Comparison of ENCODE assay signal across 1 cellular context in genomic region chr17:63774141-63774981, GRCh38.
TF ChIP-seq lines count a peak whose summit lies in the region.

A gene with protein sequence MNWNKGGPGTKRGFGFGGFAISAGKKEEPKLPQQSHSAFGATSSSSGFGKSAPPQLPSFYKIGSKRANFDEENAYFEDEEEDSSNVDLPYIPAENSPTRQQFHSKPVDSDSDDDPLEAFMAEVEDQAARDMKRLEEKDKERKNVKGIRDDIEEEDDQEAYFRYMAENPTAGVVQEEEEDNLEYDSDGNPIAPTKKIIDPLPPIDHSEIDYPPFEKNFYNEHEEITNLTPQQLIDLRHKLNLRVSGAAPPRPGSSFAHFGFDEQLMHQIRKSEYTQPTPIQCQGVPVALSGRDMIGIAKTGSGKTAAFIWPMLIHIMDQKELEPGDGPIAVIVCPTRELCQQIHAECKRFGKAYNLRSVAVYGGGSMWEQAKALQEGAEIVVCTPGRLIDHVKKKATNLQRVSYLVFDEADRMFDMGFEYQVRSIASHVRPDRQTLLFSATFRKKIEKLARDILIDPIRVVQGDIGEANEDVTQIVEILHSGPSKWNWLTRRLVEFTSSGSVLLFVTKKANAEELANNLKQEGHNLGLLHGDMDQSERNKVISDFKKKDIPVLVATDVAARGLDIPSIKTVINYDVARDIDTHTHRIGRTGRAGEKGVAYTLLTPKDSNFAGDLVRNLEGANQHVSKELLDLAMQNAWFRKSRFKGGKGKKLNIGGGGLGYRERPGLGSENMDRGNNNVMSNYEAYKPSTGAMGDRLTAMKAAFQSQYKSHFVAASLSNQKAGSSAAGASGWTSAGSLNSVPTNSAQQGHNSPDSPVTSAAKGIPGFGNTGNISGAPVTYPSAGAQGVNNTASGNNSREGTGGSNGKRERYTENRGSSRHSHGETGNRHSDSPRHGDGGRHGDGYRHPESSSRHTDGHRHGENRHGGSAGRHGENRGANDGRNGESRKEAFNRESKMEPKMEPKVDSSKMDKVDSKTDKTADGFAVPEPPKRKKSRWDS (plus strand): TSS chr17:63774170. CDS start chr17:63787050, 12,880 bp downstream.

TF ChIP-seq in HepG2, 621 proteins besides CTCF, POLR2A, EP300 and RAD21 (continued from another document and continues in another):
- TF ChIP-seq, protein P1, sequence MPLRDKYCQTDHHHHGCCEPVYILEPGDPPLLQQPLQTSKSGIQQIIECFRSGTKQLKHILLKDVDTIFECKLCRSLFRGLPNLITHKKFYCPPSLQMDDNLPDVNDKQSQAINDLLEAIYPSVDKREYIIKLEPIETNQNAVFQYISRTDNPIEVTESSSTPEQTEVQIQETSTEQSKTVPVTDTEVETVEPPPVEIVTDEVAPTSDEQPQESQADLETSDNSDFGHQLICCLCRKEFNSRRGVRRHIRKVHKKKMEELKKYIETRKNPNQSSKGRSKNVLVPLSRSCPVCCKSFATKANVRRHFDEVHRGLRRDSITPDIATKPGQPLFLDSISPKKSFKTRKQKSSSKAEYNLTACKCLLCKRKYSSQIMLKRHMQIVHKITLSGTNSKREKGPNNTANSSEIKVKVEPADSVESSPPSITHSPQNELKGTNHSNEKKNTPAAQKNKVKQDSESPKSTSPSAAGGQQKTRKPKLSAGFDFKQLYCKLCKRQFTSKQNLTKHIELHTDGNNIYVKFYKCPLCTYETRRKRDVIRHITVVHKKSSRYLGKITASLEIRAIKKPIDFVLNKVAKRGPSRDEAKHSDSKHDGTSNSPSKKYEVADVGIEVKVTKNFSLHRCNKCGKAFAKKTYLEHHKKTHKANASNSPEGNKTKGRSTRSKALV (CRISPR knock-in tag; IDR thresholded peaks at IDR 0.05): no peak
- TF ChIP-seq ZNF589 (CRISPR knock-in tag; conservative IDR thresholded peaks at IDR 0.05): peak; percentile 45; the same call in 1 of the 2 replicates
- no peak for TF ChIP-seq E2F1 (CRISPR knock-in tag; IDR thresholded peaks at IDR 0.05)
- no peak; the same call in 1 of the 2 replicates for TF ChIP-seq ZNF224 (CRISPR knock-in tag; IDR thresholded peaks at IDR 0.05)
- TF ChIP-seq ZFP91 (CRISPR knock-in tag; IDR thresholded peaks at IDR 0.05; ENCODE audit: borderline replicate concordance): no peak; the same call in 1 of the 2 replicates
- TF ChIP-seq TMF1 (CRISPR knock-in tag; IDR thresholded peaks at IDR 0.05; ENCODE audit: low read depth): peak; percentile 94
- no peak for TF ChIP-seq SMARCE1 (IDR thresholded peaks at IDR 0.05; ENCODE audit: borderline replicate concordance)
- TF ChIP-seq ZFP36L1 (CRISPR knock-in tag; IDR thresholded peaks at IDR 0.05): 0 out of 2 replicates have a peak, but pooled peaks have one; percentile 55
- TF ChIP-seq, protein P2, sequence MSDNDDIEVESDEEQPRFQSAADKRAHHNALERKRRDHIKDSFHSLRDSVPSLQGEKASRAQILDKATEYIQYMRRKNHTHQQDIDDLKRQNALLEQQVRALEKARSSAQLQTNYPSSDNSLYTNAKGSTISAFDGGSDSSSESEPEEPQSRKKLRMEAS (IDR thresholded peaks at IDR 0.05): no peak
- peak; percentile 87 for TF ChIP-seq ZSCAN31 (CRISPR knock-in tag; IDR thresholded peaks at IDR 0.05; ENCODE audit: low read depth)
- no peak for TF ChIP-seq NCOA5 (CRISPR knock-in tag; IDR thresholded peaks at IDR 0.05)
- TF ChIP-seq THAP7 (CRISPR knock-in tag; IDR thresholded peaks at IDR 0.05): no peak
- TF ChIP-seq ZNF350 (CRISPR knock-in tag; IDR thresholded peaks at IDR 0.05; ENCODE audit: borderline replicate concordance, low read depth): no peak
- TF ChIP-seq IKZF5 (CRISPR knock-in tag; IDR thresholded peaks at IDR 0.05): no peak
- TF ChIP-seq NR2F6 (IDR thresholded peaks at IDR 0.05): no peak
- no peak for TF ChIP-seq NR2F6 (CRISPR knock-in tag; IDR thresholded peaks at IDR 0.05)
- peak; percentile 58; the same call in 1 of the 2 replicates for TF ChIP-seq ZSCAN12 (CRISPR knock-in tag; IDR thresholded peaks at IDR 0.05)
- peak; percentile 89 for TF ChIP-seq ZNF749 (CRISPR knock-in tag; IDR thresholded peaks at IDR 0.05; ENCODE audit: borderline replicate concordance)
- peak; percentile 76; the same call in 1 of the 2 replicates for TF ChIP-seq LBX2 (CRISPR knock-in tag; IDR thresholded peaks at IDR 0.05; ENCODE audit: borderline replicate concordance)
- TF ChIP-seq SNRNP70 (IDR thresholded peaks at IDR 0.05; ENCODE audit: low read depth, low read length): no peak
- TF ChIP-seq MTF2 (CRISPR knock-in tag; IDR thresholded peaks at IDR 0.05; ENCODE audit: borderline replicate concordance): 0 out of 2 replicates have a peak, but pooled peaks have one; percentile 47
- no peak for TF ChIP-seq KLF9 (CRISPR knock-in tag; IDR thresholded peaks at IDR 0.05; ENCODE audit: low read depth)
- TF ChIP-seq, protein P3, sequence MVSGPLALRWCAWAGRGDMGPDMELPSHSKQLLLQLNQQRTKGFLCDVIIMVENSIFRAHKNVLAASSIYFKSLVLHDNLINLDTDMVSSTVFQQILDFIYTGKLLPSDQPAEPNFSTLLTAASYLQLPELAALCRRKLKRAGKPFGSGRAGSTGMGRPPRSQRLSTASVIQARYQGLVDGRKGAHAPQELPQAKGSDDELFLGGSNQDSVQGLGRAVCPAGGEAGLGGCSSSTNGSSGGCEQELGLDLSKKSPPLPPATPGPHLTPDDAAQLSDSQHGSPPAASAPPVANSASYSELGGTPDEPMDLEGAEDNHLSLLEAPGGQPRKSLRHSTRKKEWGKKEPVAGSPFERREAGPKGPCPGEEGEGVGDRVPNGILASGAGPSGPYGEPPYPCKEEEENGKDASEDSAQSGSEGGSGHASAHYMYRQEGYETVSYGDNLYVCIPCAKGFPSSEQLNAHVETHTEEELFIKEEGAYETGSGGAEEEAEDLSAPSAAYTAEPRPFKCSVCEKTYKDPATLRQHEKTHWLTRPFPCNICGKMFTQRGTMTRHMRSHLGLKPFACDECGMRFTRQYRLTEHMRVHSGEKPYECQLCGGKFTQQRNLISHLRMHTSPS (CRISPR knock-in tag; IDR thresholded peaks at IDR 0.05; ENCODE audit: low read depth): no peak
- TF ChIP-seq JUN (CRISPR knock-in tag; IDR thresholded peaks at IDR 0.05): no peak
- no peak for TF ChIP-seq TBP (CRISPR knock-in tag; IDR thresholded peaks at IDR 0.05)
- TF ChIP-seq, protein P4, sequence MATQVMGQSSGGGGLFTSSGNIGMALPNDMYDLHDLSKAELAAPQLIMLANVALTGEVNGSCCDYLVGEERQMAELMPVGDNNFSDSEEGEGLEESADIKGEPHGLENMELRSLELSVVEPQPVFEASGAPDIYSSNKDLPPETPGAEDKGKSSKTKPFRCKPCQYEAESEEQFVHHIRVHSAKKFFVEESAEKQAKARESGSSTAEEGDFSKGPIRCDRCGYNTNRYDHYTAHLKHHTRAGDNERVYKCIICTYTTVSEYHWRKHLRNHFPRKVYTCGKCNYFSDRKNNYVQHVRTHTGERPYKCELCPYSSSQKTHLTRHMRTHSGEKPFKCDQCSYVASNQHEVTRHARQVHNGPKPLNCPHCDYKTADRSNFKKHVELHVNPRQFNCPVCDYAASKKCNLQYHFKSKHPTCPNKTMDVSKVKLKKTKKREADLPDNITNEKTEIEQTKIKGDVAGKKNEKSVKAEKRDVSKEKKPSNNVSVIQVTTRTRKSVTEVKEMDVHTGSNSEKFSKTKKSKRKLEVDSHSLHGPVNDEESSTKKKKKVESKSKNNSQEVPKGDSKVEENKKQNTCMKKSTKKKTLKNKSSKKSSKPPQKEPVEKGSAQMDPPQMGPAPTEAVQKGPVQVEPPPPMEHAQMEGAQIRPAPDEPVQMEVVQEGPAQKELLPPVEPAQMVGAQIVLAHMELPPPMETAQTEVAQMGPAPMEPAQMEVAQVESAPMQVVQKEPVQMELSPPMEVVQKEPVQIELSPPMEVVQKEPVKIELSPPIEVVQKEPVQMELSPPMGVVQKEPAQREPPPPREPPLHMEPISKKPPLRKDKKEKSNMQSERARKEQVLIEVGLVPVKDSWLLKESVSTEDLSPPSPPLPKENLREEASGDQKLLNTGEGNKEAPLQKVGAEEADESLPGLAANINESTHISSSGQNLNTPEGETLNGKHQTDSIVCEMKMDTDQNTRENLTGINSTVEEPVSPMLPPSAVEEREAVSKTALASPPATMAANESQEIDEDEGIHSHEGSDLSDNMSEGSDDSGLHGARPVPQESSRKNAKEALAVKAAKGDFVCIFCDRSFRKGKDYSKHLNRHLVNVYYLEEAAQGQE (IDR thresholded peaks at IDR 0.05; ENCODE audit: borderline replicate concordance in 1 of 2, low read depth in 1 of 2, low read length in 2 of 2): no peak
- TF ChIP-seq PAX8 (CRISPR knock-in tag; IDR thresholded peaks at IDR 0.05; ENCODE audit: borderline replicate concordance): no peak; the same call in 1 of the 2 replicates
- TF ChIP-seq ZNF609 (CRISPR knock-in tag; IDR thresholded peaks at IDR 0.05; ENCODE audit: borderline replicate concordance): no peak
- TF ChIP-seq ZNF263 (CRISPR knock-in tag; IDR thresholded peaks at IDR 0.05): no peak
- TF ChIP-seq, protein P5, sequence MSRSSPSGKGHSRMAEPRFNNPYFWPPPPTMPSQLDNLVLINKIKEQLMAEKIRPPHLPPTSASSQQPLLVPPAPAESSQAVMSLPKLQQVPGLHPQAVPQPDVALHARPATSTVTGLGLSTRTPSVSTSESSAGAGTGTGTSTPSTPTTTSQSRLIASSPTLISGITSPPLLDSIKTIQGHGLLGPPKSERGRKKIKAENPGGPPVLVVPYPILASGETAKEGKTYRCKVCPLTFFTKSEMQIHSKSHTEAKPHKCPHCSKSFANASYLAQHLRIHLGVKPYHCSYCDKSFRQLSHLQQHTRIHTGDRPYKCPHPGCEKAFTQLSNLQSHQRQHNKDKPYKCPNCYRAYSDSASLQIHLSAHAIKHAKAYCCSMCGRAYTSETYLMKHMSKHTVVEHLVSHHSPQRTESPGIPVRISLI (CRISPR knock-in tag; IDR thresholded peaks at IDR 0.05; ENCODE audit: borderline replicate concordance): no peak
- TF ChIP-seq ZNF660 (CRISPR knock-in tag; IDR thresholded peaks at IDR 0.05; ENCODE audit: borderline replicate concordance, low read depth): no peak
